11 cellular contexts compared by ENCODE assay signal in the genomic region with DNA sequence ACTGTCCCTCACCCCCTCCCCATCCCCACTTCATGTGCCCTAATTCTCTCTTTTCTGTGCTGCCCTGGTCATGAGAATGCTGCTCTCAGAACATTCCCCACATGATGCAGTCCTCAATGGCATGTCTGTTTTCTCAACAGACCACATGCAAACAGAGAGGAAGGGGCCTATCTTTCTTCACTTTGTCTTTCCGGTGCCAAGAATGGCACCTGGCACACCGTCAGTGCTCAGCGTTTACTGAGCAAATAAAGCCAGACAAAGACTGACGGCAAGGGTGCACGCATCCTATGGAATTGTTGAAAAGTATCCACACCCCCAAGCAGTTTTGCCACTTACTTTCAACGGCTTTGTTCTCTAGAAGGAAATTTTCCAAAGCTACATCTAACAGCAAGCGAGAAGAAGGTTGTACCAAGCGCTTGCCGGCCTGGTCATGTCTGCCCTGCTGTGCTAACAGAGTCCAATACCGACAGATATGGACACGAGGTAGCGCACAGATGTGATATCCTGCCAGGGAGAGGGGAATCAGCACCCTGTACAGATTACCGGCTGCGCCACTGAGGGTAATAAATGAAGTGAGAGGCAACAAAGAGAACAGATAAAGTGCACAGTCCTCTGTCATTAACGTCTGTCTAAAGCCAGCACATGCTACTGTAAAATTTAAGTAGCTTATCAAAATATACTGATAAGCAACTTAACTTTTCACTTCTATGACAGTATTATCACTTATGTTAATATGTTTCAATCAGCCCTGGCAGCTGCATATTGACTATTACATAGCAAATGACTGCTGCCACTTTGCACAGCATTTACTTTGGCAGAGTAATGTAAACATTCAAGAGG.
A peak's percentile ranks its signal among the peaks of the same experiment; 100 is the strongest.
DNase-seq lines count a peak whose midpoint lies in the region; ATAC-seq and TF ChIP-seq lines count a peak whose summit lies in the region.
"Had no signal": no experiment of that assay in that cellular context is flagged by ENCODE, and none has a peak within 500 bp of the region (broad histone marks: within the 10 kb centered on the region; RNA-seq: fewer than 3 reads in every experiment).

No MANE protein-coding gene starts in this region.

- peak overlapping the region; percentile 39 for H3K4me3 Mint-ChIP-seq in Caco-2 (ENCODE audit: unreplicated experiment)
- peak overlapping the region; percentile 68 for H3K4me3 Mint-ChIP-seq in memory B cell
- H3K4me3 Mint-ChIP-seq in activated T-helper 1 cell treated with anti-CD3 and anti-CD28 coated beads, Interleukin-12 subunit alpha, Interleukin-12 subunit beta, Interleukin-2, Interleukin-4 antibody, amounts not matched to agents 30 ng/mL and 10 ng/mL and 1 ng/mL, durations not matched to agents 14 hours and 24 hours and 36 hours: no peak overlapping the region

- BruUV-seq in Caco-2 (replicated peaks; lab: Mats Ljungman, UMichigan): no TSS peak

- H3K27ac Mint-ChIP-seq in Caco-2 (ENCODE audit: unreplicated experiment) (peak overlapping the region; percentile 34), memory B cell (peak overlapping the region; percentile 83)
- no peak overlapping the region for H3K27ac Mint-ChIP-seq in activated T-helper 1 cell treated with anti-CD3 and anti-CD28 coated beads, Interleukin-12 subunit alpha, Interleukin-12 subunit beta, Interleukin-2, Interleukin-4 antibody, amounts not matched to agents 30 ng/mL and 10 ng/mL and 1 ng/mL, durations not matched to agents 14 hours and 24 hours and 36 hours

- H3K9me3 ChIP-seq in Caco-2 (no peaks in the 10 kb centered on the region), SJCRH30 (replicated peaks) (no peaks in the 10 kb centered on the region)
- H3K9me3 ChIP-seq: upper lobe of left lung had no signal

- no peak for ATAC-seq in memory B cell (ENCODE audit: low read depth)
- ATAC-seq in GM21786 (IDR thresholded peaks at IDR 0.05; ENCODE audit: unreplicated experiment): no peak
- no peak for ATAC-seq in HG03565 (IDR thresholded peaks at IDR 0.05; ENCODE audit: unreplicated experiment)

- intact Hi-C loops in Caco-2 (cut with micrococcal nuclease; ENCODE audit: unreplicated experiment): loop anchor here (1.0 to 10.0 kb wide), 5 partner anchors 26 to 329 kb away; no protein-coding TSS in a partner anchor
- intact Hi-C loops in activated T-helper 1 cell treated with anti-CD3 and anti-CD28 coated beads, Interleukin-12 subunit alpha, Interleukin-12 subunit beta, Interleukin-2, Interleukin-4 antibody, amounts not matched to agents 30 ng/mL and 10 ng/mL and 1 ng/mL, durations not matched to agents 14 hours and 24 hours and 36 hours (cut with micrococcal nuclease): no loop called here

- H3K9me3 Mint-ChIP-seq in Caco-2 (ENCODE audit: unreplicated experiment) (peaks cover 18% of the 10 kb centered on the region), memory B cell (peaks cover 8% of the 10 kb centered on the region)
- H3K9me3 Mint-ChIP-seq in activated T-helper 1 cell treated with anti-CD3 and anti-CD28 coated beads, Interleukin-12 subunit alpha, Interleukin-12 subunit beta, Interleukin-2, Interleukin-4 antibody, amounts not matched to agents 30 ng/mL and 10 ng/mL and 1 ng/mL, durations not matched to agents 14 hours and 24 hours and 36 hours: peaks cover under 1% of the 10 kb centered on the region

- no peak overlapping the region for H3K4me3 ChIP-seq in Caco-2 (ENCODE audit: low read depth, low read length)
- H3K4me3 ChIP-seq in SJCRH30: no peak overlapping the region; the same call in 1 of the 2 replicates
- H3K4me3 ChIP-seq: upper lobe of left lung had no signal

- POLR2A ChIA-PET in Caco-2 (lab: Charles Lee): no interaction called here

- peak overlapping the region; percentile 35; the same call in 1 of the 2 replicates for H3K27ac ChIP-seq in SJCRH30
- H3K27ac ChIP-seq: upper lobe of left lung had no signal

- peak; percentile 72 to 77 for DNase-seq in Caco-2
- peak; percentile 69 for DNase-seq in NCI-H1436 (lab: John Stamatoyannopoulos, UW)
- peak; percentile 23 to 46 for DNase-seq in SJCRH30
- DNase-seq in memory B cell (ENCODE audit: low spot score in 2 of 2): no peak
- DNase-seq in epidermal melanocyte (ENCODE audit: insufficient read length, low spot score): no peak
- no peak for DNase-seq in activated T-helper 1 cell treated with anti-CD3 and anti-CD28 coated beads, Interleukin-12 subunit alpha, Interleukin-12 subunit beta, Interleukin-2, Interleukin-4 antibody, amounts not matched to agents 30 ng/mL and 10 ng/mL and 1 ng/mL, durations not matched to agents 14 hours and 24 hours and 36 hours (ENCODE audit: low spot score)
- DNase-seq: activated CD4-positive, CD25-positive, alpha-beta regulatory T cell; activated effector memory CD4-positive, alpha-beta T cell treated with anti-CD3 and anti-CD28 coated beads, Interleukin-2, amount 50 U/mL, for 16 hours; upper lobe of left lung had no signal

- H3K27me3 ChIP-seq in Caco-2 (replicated peaks; ENCODE audit: control insufficient read depth, insufficient read depth, low read length) (no peaks in the 10 kb centered on the region), SJCRH30 (no peaks in the 10 kb centered on the region)
- H3K27me3 ChIP-seq: upper lobe of left lung had no signal

- peaks cover 18% of the 10 kb centered on the region for H3K4me1 ChIP-seq in Caco-2
- peaks cover 25% of the 10 kb centered on the region for H3K4me1 ChIP-seq in SJCRH30

- peaks cover 6% of the 10 kb centered on the region for H3K27me3 Mint-ChIP-seq in Caco-2 (ENCODE audit: insufficient read depth, unreplicated experiment)
- H3K27me3 Mint-ChIP-seq in memory B cell: no peaks in the 10 kb centered on the region
- no peaks in the 10 kb centered on the region for H3K27me3 Mint-ChIP-seq in activated T-helper 1 cell treated with anti-CD3 and anti-CD28 coated beads, Interleukin-12 subunit alpha, Interleukin-12 subunit beta, Interleukin-2, Interleukin-4 antibody, amounts not matched to agents 30 ng/mL and 10 ng/mL and 1 ng/mL, durations not matched to agents 14 hours and 24 hours and 36 hours (ENCODE audit: insufficient read depth)

- TF ChIP-seq CTCF in Caco-2 (IDR thresholded peaks at IDR 0.05; ENCODE audit: insufficient read depth in 1 of 2, low read depth in 1 of 2, low read length in 1 of 2, severe bottlenecking in 1 of 2, unreplicated experiment in 1 of 2): no peak

- H3K4me1 Mint-ChIP-seq in Caco-2 (ENCODE audit: low read depth, unreplicated experiment) (peaks cover 16% of the 10 kb centered on the region), memory B cell (peaks cover 36% of the 10 kb centered on the region)
- H3K4me1 Mint-ChIP-seq in activated T-helper 1 cell treated with anti-CD3 and anti-CD28 coated beads, Interleukin-12 subunit alpha, Interleukin-12 subunit beta, Interleukin-2, Interleukin-4 antibody, amounts not matched to agents 30 ng/mL and 10 ng/mL and 1 ng/mL, durations not matched to agents 14 hours and 24 hours and 36 hours (ENCODE audit: low read depth): peaks cover 20% of the 10 kb centered on the region

- CTCF ChIA-PET in Caco-2 (lab: Charles Lee): interaction anchor here (0.7 to 1.0 kb wide), 3 partner anchors 47 to 362 kb away, joined by 3 to 4 read pairs (median 3); no protein-coding TSS in a partner anchor

- peaks cover 28% of the 10 kb centered on the region for H3K36me3 Mint-ChIP-seq in Caco-2 (ENCODE audit: insufficient read depth, unreplicated experiment)
- H3K36me3 Mint-ChIP-seq in memory B cell: peaks cover 17% of the 10 kb centered on the region
- H3K36me3 Mint-ChIP-seq in activated T-helper 1 cell treated with anti-CD3 and anti-CD28 coated beads, Interleukin-12 subunit alpha, Interleukin-12 subunit beta, Interleukin-2, Interleukin-4 antibody, amounts not matched to agents 30 ng/mL and 10 ng/mL and 1 ng/mL, durations not matched to agents 14 hours and 24 hours and 36 hours (ENCODE audit: low read depth): no peaks in the 10 kb centered on the region

- H3K36me3 ChIP-seq in Caco-2 (ENCODE audit: control insufficient read depth, insufficient read depth, low read length) (no peaks in the 10 kb centered on the region; the same call in 1 of the 2 replicates), SJCRH30 (no peaks in the 10 kb centered on the region)
- H3K36me3 ChIP-seq: upper lobe of left lung had no signal

Comparison
In these comparisons a context has a peak if more than half of its experiments do, and no peak if none do; other contexts are left out.
1. DNase-seq: peak in Caco-2 (2 of 2), NCI-H1436 (single experiment) and SJCRH30 (2 of 2); none in memory B cell (0 of 2), epidermal melanocyte (single experiment) and activated T-helper 1 cell treated with anti-CD3 and anti-CD28 coated beads, Interleukin-12 subunit alpha, Interleukin-12 subunit beta, Interleukin-2, Interleukin-4 antibody, amounts not matched to agents 30 ng/mL and 10 ng/mL and 1 ng/mL, durations not matched to agents 14 hours and 24 hours and 36 hours (single experiment).